9 cellular contexts compared by ENCODE assay signal in the genomic region with DNA sequence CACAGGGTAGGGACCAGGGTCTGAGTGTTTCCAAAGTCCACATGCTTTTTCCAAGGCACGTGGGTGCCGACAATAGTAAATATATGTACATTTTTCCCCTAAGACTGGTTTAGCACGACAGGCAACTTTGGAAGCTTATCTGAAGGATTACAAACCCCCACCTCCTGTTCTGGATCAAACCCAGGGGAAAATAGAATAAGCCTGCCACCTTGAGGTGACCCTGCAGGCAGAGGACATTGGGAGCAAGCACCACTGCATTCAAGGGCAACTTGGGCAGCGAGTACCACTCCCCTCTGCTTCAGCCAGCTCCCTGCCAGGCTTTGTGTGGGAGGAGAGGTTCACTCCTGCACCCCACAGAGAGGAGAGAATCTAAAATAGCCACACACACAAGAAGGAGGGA. TPM values are rescaled to one million over a fixed set of nuclear protein-coding genes. Genes with fewer than 3 reads are reported as not detected.
DNase-seq lines count a peak whose midpoint lies in the region; ATAC-seq, FAIRE-seq and TF ChIP-seq lines count a peak whose summit lies in the region.
"Had no signal": no experiment of that assay in that cellular context is flagged by ENCODE, and none has a peak within 500 bp of the region (broad histone marks: within the 10 kb centered on the region; RNA-seq: fewer than 3 reads in every experiment).

No MANE protein-coding gene starts in this region.

- WGBS in GM12878 (ENCODE audit: insufficient coverage, insufficient replicate concordance, low lambda C conversion rate, missing lambda C conversion rate), result 47% methylated on average over 4 of the region's 4 CpGs
- WGBS in HepG2 (ENCODE audit: low lambda C conversion rate), result 8% methylated on average over 4 of the region's 4 CpGs

- POLR2A ChIA-PET in GM12878 (lab: Charles Lee) (no interaction called here), HepG2 (lab: Yijun Ruan, JAX) (no interaction called here)

- DNase-seq in NCI-H146 treated with DMSO at 0.1 percent for 48 hours (lab: John Stamatoyannopoulos, UW; ENCODE audit: unreplicated experiment) (peak; percentile 69), GM12878 (ENCODE audit: low read depth, low spot score) (no peak), HepG2 (ENCODE audit: low spot score) (peak; percentile 23), GM19239 (ENCODE audit: insufficient read length, low spot score) (no peak), SKM-1 (lab: John Stamatoyannopoulos, UW; ENCODE audit: unreplicated experiment) (no peak)

- peak; percentile 59 for TF ChIP-seq CTCF in GM12873 (IDR thresholded peaks at IDR 0.05; ENCODE audit: insufficient read depth, low read depth, low read length, missing control alignments)
- peak; percentile 44 to 74 (median 49); a peak in 4 of 6 replicates for TF ChIP-seq CTCF in GM12878 (IDR thresholded peaks at IDR 0.05 in 2 of 3, conservative IDR thresholded peaks at IDR 0.05 in 1 of 3; ENCODE audit: control insufficient read depth in 2 of 3, extremely low read depth in 1 of 3, insufficient read depth in 1 of 3, low read depth in 3 of 3, low read length in 3 of 3)
- TF ChIP-seq CTCF in HepG2 (CRISPR knock-in tag; IDR thresholded peaks at IDR 0.05), result peak; percentile 74

- TF ChIP-seq EP300 in GM12878 (IDR thresholded peaks at IDR 0.05; ENCODE audit: borderline replicate concordance in 1 of 2, control insufficient read depth in 1 of 2, low read depth in 2 of 2, low read length in 2 of 2) (no peak), HepG2 (IDR thresholded peaks at IDR 0.05; ENCODE audit: low read depth in 2 of 2, low read length in 2 of 2) (no peak), HepG2 (CRISPR knock-in tag; IDR thresholded peaks at IDR 0.05; ENCODE audit: borderline replicate concordance) (no peak)

- H3K4me1 Mint-ChIP-seq in activated T-helper 17 cell treated with anti-CD3 and anti-CD28 coated beads, Interleukin-2, amount 50 U/mL, for 72 hours, result no peaks in the 10 kb centered on the region

- no peak overlapping the region for H3K4me3 ChIP-seq in GM12878
- H3K4me3 ChIP-seq in HepG2 (replicated peaks in 1 of 3; ENCODE audit: insufficient read depth in 1 of 3, low read depth in 2 of 3, low read length in 3 of 3), result no peak overlapping the region
- H3K4me3 ChIP-seq: SK-N-MC had no signal

- intact Hi-C loops in GM12878 (cut with micrococcal nuclease; ENCODE audit: unreplicated experiment), result no loop called here
- intact Hi-C loops in HepG2 (cut with micrococcal nuclease; ENCODE audit: unreplicated experiment), result no loop called here

- H3K9me3 Mint-ChIP-seq in activated T-helper 17 cell treated with anti-CD3 and anti-CD28 coated beads, Interleukin-2, amount 50 U/mL, for 72 hours, result no peaks in the 10 kb centered on the region

- TF ChIP-seq RAD21 in GM12878 (IDR thresholded peaks at IDR 0.05; ENCODE audit: insufficient read depth, low read depth, low read length) (peak; percentile 84), HepG2 (CRISPR knock-in tag; IDR thresholded peaks at IDR 0.05) (peak; percentile 26; the same call in 1 of the 2 replicates)

- CTCF ChIA-PET in GM12878 (lab: Yijun Ruan, JAX), result interaction anchor here (0.5 to 6.1 kb wide), 33 partner anchors 9 to 385 kb away, joined by 3 to 53 read pairs (median 4); partner anchors contain the start of gene TPRA1
- CTCF ChIA-PET in HepG2 (lab: Yijun Ruan, JAX; ENCODE audit: low intra/inter-chr PET ratio, low total read pairs), result interaction anchor here (0.7 to 1.4 kb wide), 2 partner anchors 106 to 269 kb away, joined by 3 to 5 read pairs; no protein-coding TSS in a partner anchor

- no peaks in the 10 kb centered on the region for H3K36me3 ChIP-seq in GM12878 (ENCODE audit: control insufficient read depth in 2 of 2, insufficient read depth in 2 of 2, low read length in 1 of 2)
- no peaks in the 10 kb centered on the region for H3K36me3 ChIP-seq in HepG2 (replicated peaks in 1 of 2; ENCODE audit: control insufficient read depth in 1 of 2, insufficient read depth in 2 of 2, low read length in 2 of 2)

- no peak overlapping the region for H3K4me3 Mint-ChIP-seq in activated T-helper 17 cell treated with anti-CD3 and anti-CD28 coated beads, Interleukin-2, amount 50 U/mL, for 72 hours

- H3K27ac ChIP-seq in GM12878 (ENCODE audit: control insufficient read depth, insufficient read depth) (no peak overlapping the region), HepG2 (ENCODE audit: extremely low read length, insufficient read depth, low read length) (no peak overlapping the region)
- H3K27ac ChIP-seq: SK-N-MC had no signal

- H3K27ac Mint-ChIP-seq in activated T-helper 17 cell treated with anti-CD3 and anti-CD28 coated beads, Interleukin-2, amount 50 U/mL, for 72 hours, result no peak overlapping the region

- H3K9me3 ChIP-seq in GM12878 (replicated peaks; ENCODE audit: control insufficient read depth, insufficient read depth, low read length) (no peaks in the 10 kb centered on the region), HepG2 (ENCODE audit: low read length) (no peaks in the 10 kb centered on the region)

- BruUV-seq in GM12878 (replicated peaks; lab: Mats Ljungman, UMichigan), result no TSS peak
- no TSS peak for BruUV-seq in HepG2 (replicated peaks; lab: Mats Ljungman, UMichigan)

- peaks cover 8% of the 10 kb centered on the region for H3K27me3 Mint-ChIP-seq in activated T-helper 17 cell treated with anti-CD3 and anti-CD28 coated beads, Interleukin-2, amount 50 U/mL, for 72 hours

- FAIRE-seq in GM12878 (lab: Jason Lieb, UNC) (no peak), HepG2 (lab: Jason Lieb, UNC) (peak; percentile 40), GM19239 (lab: Jason Lieb, UNC) (no peak)

- RAD21 ChIA-PET in GM12878 (lab: Charles Lee; ENCODE audit: unreplicated experiment), result interaction anchor here (0.7 to 4.9 kb wide), 14 partner anchors 11 to 385 kb away, joined by 3 to 30 read pairs (median 8); partner anchors contain the start of gene MGLL

- H3K4me2 ChIP-seq in GM12878 (ENCODE audit: control insufficient read depth, insufficient read depth) (no peak overlapping the region), HepG2 (ENCODE audit: low read depth, low read length) (no peak overlapping the region)

- no peaks in the 10 kb centered on the region for H3K79me2 ChIP-seq in GM12878 (ENCODE audit: control insufficient read depth, insufficient read depth, low read length)
- H3K79me2 ChIP-seq in HepG2 (ENCODE audit: insufficient read depth, low read length), result no peaks in the 10 kb centered on the region

- in situ Hi-C loops in GM12878 (cut with MboI), result loop anchor here (5.0 kb wide), 2 partner anchors 308 to 383 kb away; no protein-coding TSS in a partner anchor
- in situ Hi-C loops in HepG2 (cut with HindIII; ENCODE audit: extremely low pct_ligation_motif_present, low pct_unique_long_range_greater_than_20kb), result loop anchor here (10.0 kb wide), 2 partner anchors 105 to 275 kb away; no protein-coding TSS in a partner anchor

- no peak overlapping the region for H2AFZ ChIP-seq in GM12878 (ENCODE audit: control insufficient read depth, low read depth, low read length)
- no peak overlapping the region for H2AFZ ChIP-seq in HepG2 (ENCODE audit: low read length)

- TF ChIP-seq POLR2A in GM12878 (IDR thresholded peaks at IDR 0.05; ENCODE audit: low read depth, low read length) (no peak), HepG2 (IDR thresholded peaks at IDR 0.05; ENCODE audit: insufficient read depth in 1 of 2, low read depth in 2 of 2, low read length in 2 of 2) (no peak)

- H3K36me3 Mint-ChIP-seq in activated T-helper 17 cell treated with anti-CD3 and anti-CD28 coated beads, Interleukin-2, amount 50 U/mL, for 72 hours (ENCODE audit: low read depth), result no peaks in the 10 kb centered on the region

- H3K9ac ChIP-seq in GM12878 (ENCODE audit: control insufficient read depth, insufficient read depth, low read length) (no peak overlapping the region), HepG2 (ENCODE audit: insufficient read depth, low read depth, low read length) (no peak overlapping the region)

- H4K20me1 ChIP-seq in GM12878 (ENCODE audit: control insufficient read depth, insufficient read depth) (no peaks in the 10 kb centered on the region), HepG2 (ENCODE audit: insufficient read depth, low read length) (no peaks in the 10 kb centered on the region)

- no peaks in the 10 kb centered on the region for H3K27me3 ChIP-seq in GM12878 (replicated peaks in 1 of 2; ENCODE audit: control insufficient read depth in 2 of 2, insufficient read depth in 2 of 2, low read length in 1 of 2)
- 0 out of 5 replicates have a peak, but pooled peaks cover 0 to 8% of the 10 kb centered on the region in 2 experiments for H3K27me3 ChIP-seq in HepG2 (ENCODE audit: control insufficient read depth in 1 of 2, insufficient read depth in 2 of 2, low read length in 2 of 2)

- peak; percentile 82 for ATAC-seq in GM12878
- peak; percentile 71 for ATAC-seq in HepG2
- ATAC-seq in HG03342 (IDR thresholded peaks at IDR 0.05; ENCODE audit: unreplicated experiment), result no peak
- ATAC-seq in activated T-helper 17 cell treated with anti-CD3 and anti-CD28 coated beads, Interleukin-2, amount 50 U/mL, for 72 hours (replicated peaks), result no peak

- SMC1A ChIA-PET in GM12878 (lab: Charles Lee; ENCODE audit: uncharacterized antibody, unreplicated experiment), result interaction anchor here (0.6 to 5.0 kb wide), 19 partner anchors 12 to 385 kb away, joined by 3 to 33 read pairs (median 4); no protein-coding TSS in a partner anchor

- H3K4me1 ChIP-seq in GM12878 (ENCODE audit: control insufficient read depth, insufficient read depth, low read length) (no peaks in the 10 kb centered on the region), HepG2 (ENCODE audit: insufficient read depth, low read length) (peaks cover 11% of the 10 kb centered on the region)

RNA-seq across cellular contexts. Expression of gene KBTBD12, which starts 44.8 kb away (rescaled TPM):
- total RNA-seq in GM12878 (2013; cell fraction: nucleolus; rRNA removed), result not detected in 2 replicates
- total RNA-seq in GM12878 (2014; rRNA removed) (not detected in 2 replicates), GM12878 (2014; rRNA removed; fragmentation: Illumina TruSeq; extraction: Trizol) (not detected in 2 replicates), GM12878 (2021) (not detected in 2 replicates), HepG2 (2016; rRNA removed; fragmentation: Illumina TruSeq; extraction: Trizol) (not detected in 2 replicates)
- polyA plus RNA-seq in GM12878 (2011; ENCODE audit: low read depth), result not detected
- polyA plus RNA-seq in GM12878 (2011; rRNA removed) (not detected in 2 replicates), GM12878 (2014; fragmentation: Illumina TruSeq; extraction: Trizol) (0.01 TPM in 1 of 2 replicates, not detected in the other), GM12878 (2014; fragmentation: Nextera tagmentation; extraction: Ambion mirVana) (not detected), GM12878 (2014; rRNA removed) (not detected in 2 replicates), GM12878 (2016; fragmentation: Nextera tagmentation; extraction: Ambion mirVana) (under 1 TPM in 1 of 2 experiments, not detected in 1; 0.11 TPM), HepG2 (2011; rRNA removed) (not detected in 2 replicates)
- not detected in 2 replicates for polyA plus RNA-seq in GM12878 (2011; cell fraction: cytosol; rRNA removed)
- polyA plus RNA-seq in GM12878 (2011; cell fraction: nucleus; rRNA removed), result not detected in 2 replicates
- polyA plus RNA-seq in GM12878 (2012), result not detected in 2 replicates
- not detected in 2 replicates for polyA minus RNA-seq in GM12878 (2011; rRNA and poly(A)+ RNA removed)
- not detected in 2 replicates for polyA minus RNA-seq in GM12878 (2011; cell fraction: cytosol; rRNA and poly(A)+ RNA removed)
- polyA minus RNA-seq in GM12878 (2011; cell fraction: nucleus; rRNA and poly(A)+ RNA removed), result not detected in 2 replicates
- total RNA-seq in HepG2 (2016; cell fraction: cytosol; rRNA removed; fragmentation: Illumina TruSeq; extraction: Trizol; ENCODE audit: low read depth), result not detected in 2 replicates
- total RNA-seq in HepG2 (2016; cell fraction: insoluble cytoplasmic fraction; rRNA removed; fragmentation: Illumina TruSeq; extraction: Trizol), result not detected in 2 replicates
- total RNA-seq in HepG2 (2016; cell fraction: membrane; rRNA removed; fragmentation: Illumina TruSeq; extraction: Trizol), result not detected in 2 replicates
- not detected in 2 replicates for total RNA-seq in HepG2 (2016; cell fraction: nucleus; rRNA removed; fragmentation: Illumina TruSeq; extraction: Trizol)
- not detected in 2 replicates for polyA plus RNA-seq in HepG2 (2011; cell fraction: cytosol; rRNA removed)
- polyA plus RNA-seq in HepG2 (2011; cell fraction: nucleus; rRNA removed), result not detected in 2 replicates
- not detected in 2 replicates for polyA plus RNA-seq in HepG2 (2012)
- not detected in 2 replicates for polyA plus RNA-seq in HepG2 (2016; cell fraction: cytosol; fragmentation: Illumina TruSeq; extraction: Trizol; ENCODE audit: low read depth)
- polyA plus RNA-seq in HepG2 (2016; cell fraction: insoluble cytoplasmic fraction; fragmentation: Illumina TruSeq; extraction: Trizol; ENCODE audit: low read depth), result not detected in 2 replicates
- not detected in 2 replicates for polyA plus RNA-seq in HepG2 (2016; cell fraction: membrane; fragmentation: Illumina TruSeq; extraction: Trizol; ENCODE audit: low read depth)
- polyA plus RNA-seq in HepG2 (2016; cell fraction: nucleus; fragmentation: Illumina TruSeq; extraction: Trizol; ENCODE audit: insufficient read depth, low read depth), result not detected in 2 replicates
- not detected in 2 replicates for polyA minus RNA-seq in HepG2 (2011; rRNA and poly(A)+ RNA removed; ENCODE audit: low replicate concordance)
- not detected in 2 replicates for polyA minus RNA-seq in HepG2 (2011; cell fraction: cytosol; rRNA and poly(A)+ RNA removed)
- polyA minus RNA-seq in HepG2 (2011; cell fraction: nucleus; rRNA and poly(A)+ RNA removed), result not detected in 2 replicates
- not detected for total RNA-seq in activated T-helper 17 cell treated with anti-CD3 and anti-CD28 coated beads, Interleukin-2, amount 50 U/mL, for 72 hours

Comparison
In these comparisons a context has a peak if more than half of its experiments do, and no peak if none do; other contexts are left out.
1. DNase-seq: peak in NCI-H146 treated with DMSO at 0.1 percent for 48 hours (single experiment) and HepG2 (single experiment); none in GM12878 (single experiment), GM19239 (single experiment) and SKM-1 (single experiment).
2. ATAC-seq: peak in GM12878 (single experiment) and HepG2 (single experiment); none in HG03342 (single experiment) and activated T-helper 17 cell treated with anti-CD3 and anti-CD28 coated beads, Interleukin-2, amount 50 U/mL, for 72 hours (single experiment).
3. Peak in every context shown above with its lines, with median percentiles within 50 percentile points of each other: CTCF ChIP-seq.